In genomic region chr16:4402439-4403132, GRCh38 we compare ENCODE assay signal across 8 cellular contexts. TPM values are rescaled to one million over a fixed set of nuclear protein-coding genes. Genes with fewer than 3 reads are reported as not detected.
DNase-seq lines count a peak whose midpoint lies in the region; TF ChIP-seq lines count a peak whose summit lies in the region.

No MANE protein-coding gene starts in this region.

- POLR2A ChIA-PET in BJ (lab: Charles Lee) = no interaction called here

- WGBS in liver = 30% methylated on average over 29 of the region's 29 CpGs

- H3K4me3 Mint-ChIP-seq in activated CD4-positive, alpha-beta T cell treated with anti-CD3 and anti-CD28 coated beads, Interleukin-2, amount 10 ng/mL, durations not matched to agents 24 days and 14 days = no peak overlapping the region

- H3K4me3 ChIP-seq in BJ (ENCODE audit: low read depth, low read length) (no peak overlapping the region), HAP-1 (no peak overlapping the region), choroid plexus epithelial cell (ENCODE audit: low read depth, low read length) (peak overlapping the region; percentile 52), liver (ENCODE audit: low read depth in 1 of 3, low read length in 3 of 3) (no peak overlapping the region)

- H3K4me1 ChIP-seq in HAP-1 = no peaks in the 10 kb centered on the region
- peaks cover 0 to 6% (median 0%) of the 10 kb centered on the region in 4 donors for H3K4me1 ChIP-seq in liver (ENCODE audit: control insufficient read depth in 4 of 4, insufficient read depth in 4 of 4, low read length in 3 of 4)

- CTCF ChIA-PET in BJ (lab: Yijun Ruan, JAX) = interaction anchor here (0.6 to 12.3 kb wide), 47 partner anchors 10 to 881 kb away, joined by 3 to 205 read pairs (median 6); partner anchors contain the start of genes ANKS3, CORO7, DNAAF8 and PAM16

- no peaks in the 10 kb centered on the region for H3K9me3 ChIP-seq in HAP-1
- no peaks in the 10 kb centered on the region for H3K9me3 ChIP-seq in liver (ENCODE audit: control insufficient read depth in 4 of 4, low read length in 3 of 4)

- peaks cover 2% of the 10 kb centered on the region for H3K4me1 Mint-ChIP-seq in activated CD4-positive, alpha-beta T cell treated with anti-CD3 and anti-CD28 coated beads, Interleukin-2, amount 10 ng/mL, durations not matched to agents 24 days and 14 days

- no peak overlapping the region for H3K27ac Mint-ChIP-seq in activated CD4-positive, alpha-beta T cell treated with anti-CD3 and anti-CD28 coated beads, Interleukin-2, amount 10 ng/mL, durations not matched to agents 24 days and 14 days

- H3K36me3 ChIP-seq in BJ (ENCODE audit: control insufficient read depth, insufficient read depth, low read length) (peaks cover 23% of the 10 kb centered on the region), HAP-1 (replicated peaks) (peaks cover 30% of the 10 kb centered on the region), liver (ENCODE audit: control insufficient read depth in 4 of 4, insufficient read depth in 3 of 4, low read depth in 1 of 4, low read length in 3 of 4) (peaks cover 3 to 7% (median 5%) of the 10 kb centered on the region in 4 donors)

- no peaks in the 10 kb centered on the region for H3K27me3 Mint-ChIP-seq in activated CD4-positive, alpha-beta T cell treated with anti-CD3 and anti-CD28 coated beads, Interleukin-2, amount 10 ng/mL, durations not matched to agents 24 days and 14 days

- H3K27me3 ChIP-seq in BJ (ENCODE audit: control insufficient read depth, insufficient read depth, low read length) = no peaks in the 10 kb centered on the region
- H3K27me3 ChIP-seq in HAP-1 (ENCODE audit: low read depth) = no peaks in the 10 kb centered on the region
- H3K27me3 ChIP-seq in liver (ENCODE audit: control insufficient read depth in 4 of 4, insufficient read depth in 4 of 4, low read length in 3 of 4) = no peaks in the 10 kb centered on the region

- no peaks in the 10 kb centered on the region for H3K9me3 Mint-ChIP-seq in activated CD4-positive, alpha-beta T cell treated with anti-CD3 and anti-CD28 coated beads, Interleukin-2, amount 10 ng/mL, durations not matched to agents 24 days and 14 days

- peaks cover 41% of the 10 kb centered on the region for H3K36me3 Mint-ChIP-seq in activated CD4-positive, alpha-beta T cell treated with anti-CD3 and anti-CD28 coated beads, Interleukin-2, amount 10 ng/mL, durations not matched to agents 24 days and 14 days (ENCODE audit: low read depth)

- intact Hi-C loops in activated CD4-positive, alpha-beta T cell treated with anti-CD3 and anti-CD28 coated beads, Interleukin-2, amount 10 ng/mL, durations not matched to agents 24 days and 14 days (cut with micrococcal nuclease) = loop anchor here (2.0 to 5.0 kb wide), 2 partner anchors 42 to 50 kb away; partner anchors contain the start of gene PAM16

- TF ChIP-seq CTCF in BJ (IDR thresholded peaks at IDR 0.05; ENCODE audit: insufficient read depth, low read depth, low read length) = peak; percentile 88
- peak; percentile 78 for TF ChIP-seq CTCF in choroid plexus epithelial cell (conservative IDR thresholded peaks at IDR 0.05; ENCODE audit: low read depth, low read length)
- peak; percentile 86 for TF ChIP-seq CTCF in liver (IDR thresholded peaks at IDR 0.05; ENCODE audit: low read depth, low read length, missing input control)

- DNase-seq in BJ (ENCODE audit: low read depth) (no peak), HAP-1 (ENCODE audit: low spot score in 2 of 2) (peak; percentile 69 to 90), NCI-H460 (ENCODE audit: extremely low read depth, low read depth) (peak; percentile 74), choroid plexus epithelial cell (ENCODE audit: low read depth) (peak; percentile 80), NCI-H1048 (lab: John Stamatoyannopoulos, UW) (no peak)
- peak; percentile 91 for DNase-seq in activated CD4-positive, alpha-beta T cell treated with anti-CD3 and anti-CD28 coated beads, Interleukin-2, amount 10 ng/mL, durations not matched to agents 24 days and 14 days
- peak; percentile 39 to 63 (median 46) for DNase-seq in stimulated activated CD4-positive, alpha-beta T cell treated with anti-CD3 and anti-CD28 coated beads, TNF-alpha, amount 100 ng/mL, for 24 hours (ENCODE audit: low read depth in 3 of 3)

- peak; percentile 95 to 96 for TF ChIP-seq RAD21 in liver (IDR thresholded peaks at IDR 0.05)

- no peak overlapping the region for H3K9ac ChIP-seq in liver (ENCODE audit: low read depth in 1 of 2, low read length in 2 of 2)

- no peak overlapping the region for H3K27ac ChIP-seq in liver (ENCODE audit: low read depth in 1 of 2, low read length in 2 of 2)

- in situ Hi-C loops in HAP-1 (cut with MboI; ENCODE audit: low sequenced_read_pairs) = no loop called here

TF ChIP-seq in liver, 16 proteins besides CTCF, POLR2A, EP300 and RAD21:
- TF ChIP-seq JUND (IDR thresholded peaks at IDR 0.05) (no peak), RXRA (IDR thresholded peaks at IDR 0.05) (peak in 1 of 2 donors; percentile 15)

RNA-seq across cellular contexts. Expression of gene CORO7, which starts 13.8 kb away (rescaled TPM):
- 5.3 and 13.8 TPM in 2 replicates for polyA plus RNA-seq in BJ (2011; rRNA removed)
- 19.5 and 22.6 TPM in 2 replicates for polyA minus RNA-seq in BJ (2011; rRNA and poly(A)+ RNA removed)
- 12.3 and 13.1 TPM in 2 replicates for total RNA-seq in NCI-H460 (2014; rRNA removed; shearing (Covaris generic))
- polyA plus RNA-seq in NCI-H460 (2014; cell fraction: nucleus; rRNA removed) = 74.9 and 106 TPM in 2 replicates
- 86.3 and 93.3 TPM in 2 replicates for total RNA-seq in activated CD4-positive, alpha-beta T cell treated with anti-CD3 and anti-CD28 coated beads, Interleukin-2, amount 10 ng/mL, durations not matched to agents 24 days and 14 days
- 10 to 100 TPM; 16.0 to 21.5 TPM for total RNA-seq in liver
- 10 to 100 TPM in 1 of 2 donors, 1 to 10 TPM in 1; 7.3 to 10.0 TPM for polyA plus RNA-seq in liver

RNA-seq across cellular contexts. Expression of gene DNAJA3, which starts 23.1 kb away (rescaled TPM):
- polyA plus RNA-seq in BJ (2011; rRNA removed) = 35.9 and 48.8 TPM in 2 replicates
- polyA minus RNA-seq in BJ (2011; rRNA and poly(A)+ RNA removed) = 19.6 and 25.9 TPM in 2 replicates
- 210 and 214 TPM in 2 replicates for total RNA-seq in NCI-H460 (2014; rRNA removed; shearing (Covaris generic))
- 255 and 278 TPM in 2 replicates for polyA plus RNA-seq in NCI-H460 (2014; cell fraction: nucleus; rRNA removed)
- total RNA-seq in activated CD4-positive, alpha-beta T cell treated with anti-CD3 and anti-CD28 coated beads, Interleukin-2, amount 10 ng/mL, durations not matched to agents 24 days and 14 days = 106 and 108 TPM in 2 replicates
- total RNA-seq in liver = 10 to 100 TPM; 39.6 to 86.3 TPM
- 10 to 100 TPM; 57.2 to 73.9 TPM for polyA plus RNA-seq in liver

RNA-seq across cellular contexts. Expression of gene VASN, which starts 30.9 kb away (rescaled TPM):
- polyA plus RNA-seq in BJ (2011; rRNA removed) (30.0 and 71.6 TPM in 2 replicates), liver (10 to 100 TPM in 1 of 2 donors, 1 to 10 TPM in 1; 6.2 to 26.9 TPM)
- polyA minus RNA-seq in BJ (2011; rRNA and poly(A)+ RNA removed) = 16.3 and 19.6 TPM in 2 replicates
- total RNA-seq in NCI-H460 (2014; rRNA removed; shearing (Covaris generic)) = 5.1 and 7.2 TPM in 2 replicates
- 11.4 and 19.5 TPM in 2 replicates for polyA plus RNA-seq in NCI-H460 (2014; cell fraction: nucleus; rRNA removed)
- 0.16 TPM in 1 of 2 replicates, not detected in the other for total RNA-seq in activated CD4-positive, alpha-beta T cell treated with anti-CD3 and anti-CD28 coated beads, Interleukin-2, amount 10 ng/mL, durations not matched to agents 24 days and 14 days
- total RNA-seq in liver = 10 to 100 TPM; 19.7 to 22.7 TPM

RNA-seq across cellular contexts. Expression of gene PAM16, which starts 51.5 kb away (rescaled TPM):
- polyA plus RNA-seq in BJ (2011; rRNA removed) (33.1 and 44.2 TPM in 2 replicates), liver (10 to 100 TPM; 35.3 to 70.5 TPM)
- polyA minus RNA-seq in BJ (2011; rRNA and poly(A)+ RNA removed) = 2.5 and 7.2 TPM in 2 replicates
- total RNA-seq in NCI-H460 (2014; rRNA removed; shearing (Covaris generic)) = 65.7 and 80.6 TPM in 2 replicates
- polyA plus RNA-seq in NCI-H460 (2014; cell fraction: nucleus; rRNA removed) = 212 and 227 TPM in 2 replicates
- 93.5 and 104 TPM in 2 replicates for total RNA-seq in activated CD4-positive, alpha-beta T cell treated with anti-CD3 and anti-CD28 coated beads, Interleukin-2, amount 10 ng/mL, durations not matched to agents 24 days and 14 days
- total RNA-seq in liver = 10 to 100 TPM; 14.0 to 23.8 TPM

Comparison
In these comparisons a context has a peak if more than half of its experiments do, and no peak if none do; other contexts are left out.
1. DNase-seq: peak in HAP-1 (2 of 2), NCI-H460 (single experiment), activated CD4-positive, alpha-beta T cell treated with anti-CD3 and anti-CD28 coated beads, Interleukin-2, amount 10 ng/mL, durations not matched to agents 24 days and 14 days (single experiment), choroid plexus epithelial cell (single experiment) and stimulated activated CD4-positive, alpha-beta T cell treated with anti-CD3 and anti-CD28 coated beads, TNF-alpha, amount 100 ng/mL, for 24 hours (3 of 3); none in BJ (single experiment) and NCI-H1048 (single experiment).
2. Peak in every context shown above with its lines, with median percentiles within 50 percentile points of each other: CTCF ChIP-seq.